In the genomic region with DNA sequence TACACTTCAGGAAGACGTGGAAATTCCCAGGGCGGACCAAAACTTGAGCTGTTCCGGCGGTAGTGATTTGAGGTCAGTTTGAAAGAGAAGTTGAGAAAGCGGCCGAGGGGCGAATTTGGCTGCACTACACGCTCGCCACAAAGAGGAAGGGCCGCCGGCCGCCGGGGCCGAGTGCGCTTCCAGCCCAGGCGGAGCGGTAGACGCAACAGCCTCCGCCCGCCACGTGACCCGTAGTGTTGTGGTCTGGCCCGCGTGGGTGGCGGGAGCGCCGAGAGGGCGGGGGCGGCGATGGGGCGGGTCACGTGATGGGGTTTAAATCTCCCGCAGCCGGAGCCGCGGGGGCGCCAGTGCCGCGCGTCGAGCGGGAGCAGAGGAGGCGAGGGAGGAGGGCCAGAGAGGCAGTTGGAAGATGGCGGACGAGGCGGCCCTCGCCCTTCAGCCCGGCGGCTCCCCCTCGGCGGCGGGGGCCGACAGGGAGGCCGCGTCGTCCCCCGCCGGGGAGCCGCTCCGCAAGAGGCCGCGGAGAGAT, we compare ENCODE assay signal across 1 cellular context.
A peak's percentile ranks its signal among the peaks of the same experiment; 100 is the strongest.
TF ChIP-seq lines count a peak whose summit lies in the region.

A gene (plus strand): TSS at position 344 of the 529 bp plus-strand sequence. CDS start 66 bp downstream, at position 410.

TF ChIP-seq in HepG2, 621 proteins besides CTCF, POLR2A, EP300 and RAD21 (continued from another document and continues in another):
- TF ChIP-seq NR2F2 (IDR thresholded peaks at IDR 0.05; ENCODE audit: borderline replicate concordance, low read depth) (no peak), PCBP2 (optimal IDR thresholded peaks at IDR 0.05; ENCODE audit: low read depth, low read length, poor library complexity, severe bottlenecking) (no peak), ZNF766 (CRISPR knock-in tag; IDR thresholded peaks at IDR 0.05; ENCODE audit: borderline replicate concordance) (0 out of 2 replicates have a peak, but pooled peaks have one; percentile 41), KLF12 (CRISPR knock-in tag; IDR thresholded peaks at IDR 0.05; ENCODE audit: borderline replicate concordance) (peak; percentile 87; the same call in 1 of the 2 replicates), POLR2AphosphoS2 (IDR thresholded peaks at IDR 0.05; ENCODE audit: low read depth, low read length) (no peak), MZF1 (CRISPR knock-in tag; IDR thresholded peaks at IDR 0.05; ENCODE audit: borderline replicate concordance) (no peak), AGO2 (optimal IDR thresholded peaks at IDR 0.05; ENCODE audit: low read depth, low read length) (no peak), ZKSCAN1 (IDR thresholded peaks at IDR 0.05; ENCODE audit: low read length) (0 out of 2 replicates have a peak, but pooled peaks have one; percentile 32), ZNF263 (CRISPR knock-in tag; IDR thresholded peaks at IDR 0.05) (0 out of 2 replicates have a peak, but pooled peaks have one; percentile 64), KDM3A (CRISPR knock-in tag; IDR thresholded peaks at IDR 0.05; ENCODE audit: low read depth) (peak; percentile 97), TRIM24 (CRISPR knock-in tag; IDR thresholded peaks at IDR 0.05) (no peak), GPN1 (CRISPR knock-in tag; IDR thresholded peaks at IDR 0.05; ENCODE audit: borderline replicate concordance) (no peak), NFE2L1 (CRISPR knock-in tag; IDR thresholded peaks at IDR 0.05; ENCODE audit: borderline replicate concordance) (no peak), SP2 (CRISPR knock-in tag; IDR thresholded peaks at IDR 0.05) (no peak), SOX5 (CRISPR knock-in tag; IDR thresholded peaks at IDR 0.05; ENCODE audit: borderline replicate concordance) (peak; percentile 86), ZNF556 (CRISPR knock-in tag; IDR thresholded peaks at IDR 0.05; ENCODE audit: borderline replicate concordance) (peak; percentile 77; the same call in 1 of the 2 replicates), MAF1 (CRISPR knock-in tag; IDR thresholded peaks at IDR 0.05; ENCODE audit: borderline replicate concordance) (peak; percentile 56; the same call in 1 of the 2 replicates), PRPF4 (IDR thresholded peaks at IDR 0.05; ENCODE audit: low read depth, low read length, poor library complexity, severe bottlenecking) (no peak), NCOA2 (CRISPR knock-in tag; IDR thresholded peaks at IDR 0.05) (0 out of 2 replicates have a peak, but pooled peaks have one; percentile 31), ZNF615 (CRISPR knock-in tag; IDR thresholded peaks at IDR 0.05; ENCODE audit: borderline replicate concordance) (peak; percentile 83; the same call in 1 of the 2 replicates), ZNF354B (CRISPR knock-in tag; IDR thresholded peaks at IDR 0.05) (peak; percentile 75; the same call in 1 of the 2 replicates), ATAD3A (CRISPR knock-in tag; IDR thresholded peaks at IDR 0.05) (no peak; the same call in 1 of the 2 replicates), IKZF1 (IDR thresholded peaks at IDR 0.05) (no peak), TAF1 (CRISPR knock-in tag; IDR thresholded peaks at IDR 0.05) (peak; percentile 88), CCAR2 (optimal IDR thresholded peaks at IDR 0.05; ENCODE audit: low read depth, low read length) (no peak), NFKB2 (CRISPR knock-in tag; IDR thresholded peaks at IDR 0.05; ENCODE audit: borderline replicate concordance) (peak; percentile 87; the same call in 1 of the 2 replicates), ZNF207 (IDR thresholded peaks at IDR 0.05; ENCODE audit: borderline replicate concordance) (peak; percentile 55; the same call in 1 of the 2 replicates), RFX5 (IDR thresholded peaks at IDR 0.05; ENCODE audit: low read depth, low read length) (no peak), ZC3H13 (CRISPR knock-in tag; IDR thresholded peaks at IDR 0.05) (peak; percentile 91), MEF2D (CRISPR knock-in tag; IDR thresholded peaks at IDR 0.05) (peak; percentile 60; the same call in 1 of the 2 replicates), ZNF329 (CRISPR knock-in tag; IDR thresholded peaks at IDR 0.05; ENCODE audit: low read depth) (peak; percentile 57; the same call in 1 of the 2 replicates), ZNF616 (CRISPR knock-in tag; IDR thresholded peaks at IDR 0.05; ENCODE audit: low read depth) (no peak), ZBTB20 (CRISPR knock-in tag; IDR thresholded peaks at IDR 0.05; ENCODE audit: borderline replicate concordance, low read depth) (peak; percentile 68; the same call in 1 of the 2 replicates), HNRNPL (IDR thresholded peaks at IDR 0.05; ENCODE audit: low read depth, low read length) (no peak), SMYD3 (CRISPR knock-in tag; IDR thresholded peaks at IDR 0.05) (peak; percentile 62; the same call in 1 of the 2 replicates)
- TF ChIP-seq, protein P1, sequence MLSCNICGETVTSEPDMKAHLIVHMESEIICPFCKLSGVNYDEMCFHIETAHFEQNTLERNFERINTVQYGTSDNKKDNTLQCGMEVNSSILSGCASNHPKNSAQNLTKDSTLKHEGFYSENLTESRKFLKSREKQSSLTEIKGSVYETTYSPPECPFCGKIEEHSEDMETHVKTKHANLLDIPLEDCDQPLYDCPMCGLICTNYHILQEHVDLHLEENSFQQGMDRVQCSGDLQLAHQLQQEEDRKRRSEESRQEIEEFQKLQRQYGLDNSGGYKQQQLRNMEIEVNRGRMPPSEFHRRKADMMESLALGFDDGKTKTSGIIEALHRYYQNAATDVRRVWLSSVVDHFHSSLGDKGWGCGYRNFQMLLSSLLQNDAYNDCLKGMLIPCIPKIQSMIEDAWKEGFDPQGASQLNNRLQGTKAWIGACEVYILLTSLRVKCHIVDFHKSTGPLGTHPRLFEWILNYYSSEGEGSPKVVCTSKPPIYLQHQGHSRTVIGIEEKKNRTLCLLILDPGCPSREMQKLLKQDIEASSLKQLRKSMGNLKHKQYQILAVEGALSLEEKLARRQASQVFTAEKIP (CRISPR knock-in tag; IDR thresholded peaks at IDR 0.05; ENCODE audit: borderline replicate concordance) = no peak
- TF ChIP-seq, protein P2, sequence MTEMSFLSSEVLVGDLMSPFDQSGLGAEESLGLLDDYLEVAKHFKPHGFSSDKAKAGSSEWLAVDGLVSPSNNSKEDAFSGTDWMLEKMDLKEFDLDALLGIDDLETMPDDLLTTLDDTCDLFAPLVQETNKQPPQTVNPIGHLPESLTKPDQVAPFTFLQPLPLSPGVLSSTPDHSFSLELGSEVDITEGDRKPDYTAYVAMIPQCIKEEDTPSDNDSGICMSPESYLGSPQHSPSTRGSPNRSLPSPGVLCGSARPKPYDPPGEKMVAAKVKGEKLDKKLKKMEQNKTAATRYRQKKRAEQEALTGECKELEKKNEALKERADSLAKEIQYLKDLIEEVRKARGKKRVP (CRISPR knock-in tag; IDR thresholded peaks at IDR 0.05) = peak in 1 of 2 experiments; percentile 86; a peak in 2 of 4 replicates
- TF ChIP-seq, protein P3, sequence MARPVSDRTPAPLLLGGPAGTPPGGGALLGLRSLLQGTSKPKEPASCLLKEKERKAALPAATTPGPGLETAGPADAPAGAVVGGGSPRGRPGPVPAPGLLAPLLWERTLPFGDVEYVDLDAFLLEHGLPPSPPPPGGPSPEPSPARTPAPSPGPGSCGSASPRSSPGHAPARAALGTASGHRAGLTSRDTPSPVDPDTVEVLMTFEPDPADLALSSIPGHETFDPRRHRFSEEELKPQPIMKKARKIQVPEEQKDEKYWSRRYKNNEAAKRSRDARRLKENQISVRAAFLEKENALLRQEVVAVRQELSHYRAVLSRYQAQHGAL (CRISPR knock-in tag; IDR thresholded peaks at IDR 0.05; ENCODE audit: not compliant biosample characterization) = no peak
- TF ChIP-seq, protein P4, sequence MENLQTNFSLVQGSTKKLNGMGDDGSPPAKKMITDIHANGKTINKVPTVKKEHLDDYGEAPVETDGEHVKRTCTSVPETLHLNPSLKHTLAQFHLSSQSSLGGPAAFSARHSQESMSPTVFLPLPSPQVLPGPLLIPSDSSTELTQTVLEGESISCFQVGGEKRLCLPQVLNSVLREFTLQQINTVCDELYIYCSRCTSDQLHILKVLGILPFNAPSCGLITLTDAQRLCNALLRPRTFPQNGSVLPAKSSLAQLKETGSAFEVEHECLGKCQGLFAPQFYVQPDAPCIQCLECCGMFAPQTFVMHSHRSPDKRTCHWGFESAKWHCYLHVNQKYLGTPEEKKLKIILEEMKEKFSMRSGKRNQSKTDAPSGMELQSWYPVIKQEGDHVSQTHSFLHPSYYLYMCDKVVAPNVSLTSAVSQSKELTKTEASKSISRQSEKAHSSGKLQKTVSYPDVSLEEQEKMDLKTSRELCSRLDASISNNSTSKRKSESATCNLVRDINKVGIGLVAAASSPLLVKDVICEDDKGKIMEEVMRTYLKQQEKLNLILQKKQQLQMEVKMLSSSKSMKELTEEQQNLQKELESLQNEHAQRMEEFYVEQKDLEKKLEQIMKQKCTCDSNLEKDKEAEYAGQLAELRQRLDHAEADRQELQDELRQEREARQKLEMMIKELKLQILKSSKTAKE (CRISPR knock-in tag; IDR thresholded peaks at IDR 0.05; ENCODE audit: borderline replicate concordance) = peak; percentile 91
- TF ChIP-seq, protein P5, sequence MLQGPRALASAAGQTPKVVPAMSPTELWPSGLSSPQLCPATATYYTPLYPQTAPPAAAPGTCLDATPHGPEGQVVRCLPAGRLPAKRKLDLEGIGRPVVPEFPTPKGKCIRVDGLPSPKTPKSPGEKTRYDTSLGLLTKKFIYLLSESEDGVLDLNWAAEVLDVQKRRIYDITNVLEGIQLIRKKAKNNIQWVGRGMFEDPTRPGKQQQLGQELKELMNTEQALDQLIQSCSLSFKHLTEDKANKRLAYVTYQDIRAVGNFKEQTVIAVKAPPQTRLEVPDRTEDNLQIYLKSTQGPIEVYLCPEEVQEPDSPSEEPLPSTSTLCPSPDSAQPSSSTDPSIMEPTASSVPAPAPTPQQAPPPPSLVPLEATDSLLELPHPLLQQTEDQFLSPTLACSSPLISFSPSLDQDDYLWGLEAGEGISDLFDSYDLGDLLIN (CRISPR knock-in tag; IDR thresholded peaks at IDR 0.05; ENCODE audit: borderline replicate concordance) = no peak
- TF ChIP-seq, protein P6, sequence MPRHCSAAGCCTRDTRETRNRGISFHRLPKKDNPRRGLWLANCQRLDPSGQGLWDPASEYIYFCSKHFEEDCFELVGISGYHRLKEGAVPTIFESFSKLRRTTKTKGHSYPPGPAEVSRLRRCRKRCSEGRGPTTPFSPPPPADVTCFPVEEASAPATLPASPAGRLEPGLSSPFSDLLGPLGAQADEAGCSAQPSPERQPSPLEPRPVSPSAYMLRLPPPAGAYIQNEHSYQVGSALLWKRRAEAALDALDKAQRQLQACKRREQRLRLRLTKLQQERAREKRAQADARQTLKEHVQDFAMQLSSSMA (CRISPR knock-in tag; IDR thresholded peaks at IDR 0.05) = peak; percentile 65; the same call in 1 of the 2 replicates
- TF ChIP-seq, protein P7, sequence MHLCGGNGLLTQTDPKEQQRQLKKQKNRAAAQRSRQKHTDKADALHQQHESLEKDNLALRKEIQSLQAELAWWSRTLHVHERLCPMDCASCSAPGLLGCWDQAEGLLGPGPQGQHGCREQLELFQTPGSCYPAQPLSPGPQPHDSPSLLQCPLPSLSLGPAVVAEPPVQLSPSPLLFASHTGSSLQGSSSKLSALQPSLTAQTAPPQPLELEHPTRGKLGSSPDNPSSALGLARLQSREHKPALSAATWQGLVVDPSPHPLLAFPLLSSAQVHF (CRISPR knock-in tag; IDR thresholded peaks at IDR 0.05) = peak; percentile 90
- TF ChIP-seq, protein P8, sequence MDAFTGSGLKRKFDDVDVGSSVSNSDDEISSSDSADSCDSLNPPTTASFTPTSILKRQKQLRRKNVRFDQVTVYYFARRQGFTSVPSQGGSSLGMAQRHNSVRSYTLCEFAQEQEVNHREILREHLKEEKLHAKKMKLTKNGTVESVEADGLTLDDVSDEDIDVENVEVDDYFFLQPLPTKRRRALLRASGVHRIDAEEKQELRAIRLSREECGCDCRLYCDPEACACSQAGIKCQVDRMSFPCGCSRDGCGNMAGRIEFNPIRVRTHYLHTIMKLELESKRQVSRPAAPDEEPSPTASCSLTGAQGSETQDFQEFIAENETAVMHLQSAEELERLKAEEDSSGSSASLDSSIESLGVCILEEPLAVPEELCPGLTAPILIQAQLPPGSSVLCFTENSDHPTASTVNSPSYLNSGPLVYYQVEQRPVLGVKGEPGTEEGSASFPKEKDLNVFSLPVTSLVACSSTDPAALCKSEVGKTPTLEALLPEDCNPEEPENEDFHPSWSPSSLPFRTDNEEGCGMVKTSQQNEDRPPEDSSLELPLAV (CRISPR knock-in tag; conservative IDR thresholded peaks at IDR 0.05; ENCODE audit: low read depth) = 0 out of 2 replicates have a peak, but pooled peaks have one; percentile 64
- TF ChIP-seq, protein P9, sequence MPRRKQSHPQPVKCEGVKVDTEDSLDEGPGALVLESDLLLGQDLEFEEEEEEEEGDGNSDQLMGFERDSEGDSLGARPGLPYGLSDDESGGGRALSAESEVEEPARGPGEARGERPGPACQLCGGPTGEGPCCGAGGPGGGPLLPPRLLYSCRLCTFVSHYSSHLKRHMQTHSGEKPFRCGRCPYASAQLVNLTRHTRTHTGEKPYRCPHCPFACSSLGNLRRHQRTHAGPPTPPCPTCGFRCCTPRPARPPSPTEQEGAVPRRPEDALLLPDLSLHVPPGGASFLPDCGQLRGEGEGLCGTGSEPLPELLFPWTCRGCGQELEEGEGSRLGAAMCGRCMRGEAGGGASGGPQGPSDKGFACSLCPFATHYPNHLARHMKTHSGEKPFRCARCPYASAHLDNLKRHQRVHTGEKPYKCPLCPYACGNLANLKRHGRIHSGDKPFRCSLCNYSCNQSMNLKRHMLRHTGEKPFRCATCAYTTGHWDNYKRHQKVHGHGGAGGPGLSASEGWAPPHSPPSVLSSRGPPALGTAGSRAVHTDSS (CRISPR knock-in tag; conservative IDR thresholded peaks at IDR 0.05) = no peak
- TF ChIP-seq, protein P10, sequence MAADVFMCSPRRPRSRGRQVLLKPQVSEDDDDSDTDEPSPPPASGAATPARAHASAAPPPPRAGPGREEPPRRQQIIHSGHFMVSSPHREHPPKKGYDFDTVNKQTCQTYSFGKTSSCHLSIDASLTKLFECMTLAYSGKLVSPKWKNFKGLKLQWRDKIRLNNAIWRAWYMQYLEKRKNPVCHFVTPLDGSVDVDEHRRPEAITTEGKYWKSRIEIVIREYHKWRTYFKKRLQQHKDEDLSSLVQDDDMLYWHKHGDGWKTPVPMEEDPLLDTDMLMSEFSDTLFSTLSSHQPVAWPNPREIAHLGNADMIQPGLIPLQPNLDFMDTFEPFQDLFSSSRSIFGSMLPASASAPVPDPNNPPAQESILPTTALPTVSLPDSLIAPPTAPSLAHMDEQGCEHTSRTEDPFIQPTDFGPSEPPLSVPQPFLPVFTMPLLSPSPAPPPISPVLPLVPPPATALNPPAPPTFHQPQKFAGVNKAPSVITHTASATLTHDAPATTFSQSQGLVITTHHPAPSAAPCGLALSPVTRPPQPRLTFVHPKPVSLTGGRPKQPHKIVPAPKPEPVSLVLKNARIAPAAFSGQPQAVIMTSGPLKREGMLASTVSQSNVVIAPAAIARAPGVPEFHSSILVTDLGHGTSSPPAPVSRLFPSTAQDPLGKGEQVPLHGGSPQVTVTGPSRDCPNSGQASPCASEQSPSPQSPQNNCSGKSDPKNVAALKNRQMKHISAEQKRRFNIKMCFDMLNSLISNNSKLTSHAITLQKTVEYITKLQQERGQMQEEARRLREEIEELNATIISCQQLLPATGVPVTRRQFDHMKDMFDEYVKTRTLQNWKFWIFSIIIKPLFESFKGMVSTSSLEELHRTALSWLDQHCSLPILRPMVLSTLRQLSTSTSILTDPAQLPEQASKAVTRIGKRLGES (CRISPR knock-in tag; IDR thresholded peaks at IDR 0.05; ENCODE audit: borderline replicate concordance) = peak; percentile 75; the same call in 1 of the 2 replicates
- TF ChIP-seq, protein P11, sequence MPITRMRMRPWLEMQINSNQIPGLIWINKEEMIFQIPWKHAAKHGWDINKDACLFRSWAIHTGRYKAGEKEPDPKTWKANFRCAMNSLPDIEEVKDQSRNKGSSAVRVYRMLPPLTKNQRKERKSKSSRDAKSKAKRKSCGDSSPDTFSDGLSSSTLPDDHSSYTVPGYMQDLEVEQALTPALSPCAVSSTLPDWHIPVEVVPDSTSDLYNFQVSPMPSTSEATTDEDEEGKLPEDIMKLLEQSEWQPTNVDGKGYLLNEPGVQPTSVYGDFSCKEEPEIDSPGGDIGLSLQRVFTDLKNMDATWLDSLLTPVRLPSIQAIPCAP (CRISPR knock-in tag; IDR thresholded peaks at IDR 0.05; ENCODE audit: low read depth) = no peak
